1 cellular context compared by ENCODE assay signal in genomic region chr7:23114854-23115253, GRCh38.
TF ChIP-seq lines count a peak whose summit lies in the region.

No MANE protein-coding gene starts in this region.

TF ChIP-seq in endothelial cell of umbilical vein, 7 proteins besides CTCF, POLR2A, EP300 and RAD21:
- TF ChIP-seq GATA2 (IDR thresholded peaks at IDR 0.05; ENCODE audit: insufficient read depth, insufficient read length, low read depth, low read length) (no peak), FOS (IDR thresholded peaks at IDR 0.05; ENCODE audit: borderline replicate concordance, insufficient read depth, low read length) (no peak), POLR2AphosphoS5 (IDR thresholded peaks at IDR 0.05; ENCODE audit: insufficient read depth, low read depth, low read length) (no peak), MYC (IDR thresholded peaks at IDR 0.05; ENCODE audit: low read depth, low read length) (no peak), EZH2 (IDR thresholded peaks at IDR 0.05; ENCODE audit: borderline replicate concordance, low read depth, low read length, severe bottlenecking) (no peak)
TF ChIP-seq in endothelial cell of umbilical vein: peak in this region for 0.
